ENCODE assay signal across 26 cellular contexts in the genomic region with DNA sequence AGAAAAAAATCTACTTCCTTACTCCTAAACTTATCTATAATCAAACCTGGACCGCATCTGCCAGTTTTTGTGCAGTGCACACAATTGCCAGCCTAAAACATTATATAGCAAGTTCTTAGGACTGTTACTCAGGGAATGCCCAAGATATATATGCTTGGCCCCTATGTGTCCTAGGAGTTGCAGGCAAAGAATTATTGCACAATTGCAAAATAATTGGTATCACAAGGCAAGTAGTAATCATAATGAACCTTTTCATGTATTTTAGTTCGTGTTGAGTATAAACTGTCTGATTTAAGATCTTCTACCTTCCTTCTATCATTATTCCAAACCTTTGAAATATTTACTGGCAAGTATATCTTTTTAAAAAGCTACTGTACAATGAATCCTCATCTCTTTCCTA.
"Had no signal": no experiment of that assay in that cellular context is flagged by ENCODE, and none has a peak within 500 bp of the region (broad histone marks: within the 10 kb centered on the region; RNA-seq: fewer than 3 reads in every experiment).

No MANE protein-coding gene starts in this region.

- H3K9me3 ChIP-seq: adrenal gland had no signal

- DNase-seq: activated CD4-positive, alpha-beta T cell treated with anti-CD3 and anti-CD28 coated beads, Interleukin-2, amount 10 ng/mL, durations not matched to agents 24 days and 14 days; activated CD4-positive, alpha-beta T cell treated with anti-CD3 and anti-CD28 coated beads, Interleukin-2, amount 50 U/mL, for 4 hours; activated CD8-positive, alpha-beta T cell treated with anti-CD3 and anti-CD28 coated beads, Interleukin-2, amount 10 ng/mL, durations not matched to agents 7 days and 5 days; activated gamma-delta T cell treated with Interleukin-2 at 50 U/mL for 16 hours; activated naive CD4-positive, alpha-beta T cell treated with anti-CD3 and anti-CD28 coated beads for 36 hours; activated T-cell treated with anti-CD3 and anti-CD28 coated beads, Interleukin-2, amount 50 U/mL, for 24 hours; adrenal gland; brain microvascular endothelial cell; central memory CD4-positive, alpha-beta T cell; Kasumi-1; MM.1S; MV-4-11; NCI-H1092; NCI-H1436 treated with DMSO at 0.1 percent for 48 hours; NCI-H1694 treated with DMSO at 0.1 percent for 48 hours; NCI-H2029; NCI-H345; NCI-H524 treated with DMSO at 0.1 percent for 48 hours; PC-9; Right ventricle myocardium superior; SW 1271; T-helper 1 cell; T-helper 2 cell; T1000 had no signal

- H3K4me3 ChIP-seq: adrenal gland, PC-9 had no signal

- H3K27ac Mint-ChIP-seq: activated CD4-positive, alpha-beta T cell treated with anti-CD3 and anti-CD28 coated beads, Interleukin-2, amount 10 ng/mL, durations not matched to agents 24 days and 14 days; activated CD8-positive, alpha-beta T cell treated with anti-CD3 and anti-CD28 coated beads, Interleukin-2, amount 10 ng/mL, durations not matched to agents 7 days and 5 days; activated naive CD4-positive, alpha-beta T cell treated with anti-CD3 and anti-CD28 coated beads for 36 hours; activated naive CD4-positive, alpha-beta T cell treated with anti-CD3 and anti-CD28 coated beads, Interleukin-2, amount 50 U/mL, for 72 hours; activated T-cell treated with anti-CD3 and anti-CD28 coated beads, Interleukin-2, amount 50 U/mL, for 24 hours had no signal

- H3K27me3 ChIP-seq: adrenal gland, brain microvascular endothelial cell had no signal

- ATAC-seq: activated CD8-positive, alpha-beta T cell treated with anti-CD3 and anti-CD28 coated beads, Interleukin-2, amount 10 ng/mL, durations not matched to agents 7 days and 5 days; activated naive CD4-positive, alpha-beta T cell treated with anti-CD3 and anti-CD28 coated beads, Interleukin-2, amount 50 U/mL, for 72 hours had no signal

- H2AFZ ChIP-seq: PC-9 had no signal

- H3K27me3 Mint-ChIP-seq: activated CD4-positive, alpha-beta T cell treated with anti-CD3 and anti-CD28 coated beads, Interleukin-2, amount 10 ng/mL, durations not matched to agents 24 days and 14 days; activated T-cell treated with anti-CD3 and anti-CD28 coated beads, Interleukin-2, amount 50 U/mL, for 24 hours had no signal

- H3K4me1 ChIP-seq: adrenal gland had no signal

- H3K4me1 Mint-ChIP-seq: activated CD4-positive, alpha-beta T cell treated with anti-CD3 and anti-CD28 coated beads, Interleukin-2, amount 10 ng/mL, durations not matched to agents 24 days and 14 days had no signal

- H3K4me3 Mint-ChIP-seq: activated CD4-positive, alpha-beta T cell treated with anti-CD3 and anti-CD28 coated beads, Interleukin-2, amount 10 ng/mL, durations not matched to agents 24 days and 14 days; activated CD8-positive, alpha-beta T cell treated with anti-CD3 and anti-CD28 coated beads, Interleukin-2, amount 10 ng/mL, durations not matched to agents 7 days and 5 days; activated naive CD4-positive, alpha-beta T cell treated with anti-CD3 and anti-CD28 coated beads for 36 hours; activated T-cell treated with anti-CD3 and anti-CD28 coated beads, Interleukin-2, amount 50 U/mL, for 24 hours had no signal

- H3K9me3 Mint-ChIP-seq: activated naive CD4-positive, alpha-beta T cell treated with anti-CD3 and anti-CD28 coated beads for 36 hours; activated naive CD4-positive, alpha-beta T cell treated with anti-CD3 and anti-CD28 coated beads, Interleukin-2, amount 50 U/mL, for 72 hours; activated T-cell treated with anti-CD3 and anti-CD28 coated beads, Interleukin-2, amount 50 U/mL, for 24 hours had no signal

- H3K36me3 ChIP-seq: adrenal gland, brain microvascular endothelial cell had no signal

- H3K27ac ChIP-seq: adrenal gland, brain microvascular endothelial cell, PC-9, RWPE1 had no signal
